Comparison of ENCODE assay signal across 9 cellular contexts in the genomic region with DNA sequence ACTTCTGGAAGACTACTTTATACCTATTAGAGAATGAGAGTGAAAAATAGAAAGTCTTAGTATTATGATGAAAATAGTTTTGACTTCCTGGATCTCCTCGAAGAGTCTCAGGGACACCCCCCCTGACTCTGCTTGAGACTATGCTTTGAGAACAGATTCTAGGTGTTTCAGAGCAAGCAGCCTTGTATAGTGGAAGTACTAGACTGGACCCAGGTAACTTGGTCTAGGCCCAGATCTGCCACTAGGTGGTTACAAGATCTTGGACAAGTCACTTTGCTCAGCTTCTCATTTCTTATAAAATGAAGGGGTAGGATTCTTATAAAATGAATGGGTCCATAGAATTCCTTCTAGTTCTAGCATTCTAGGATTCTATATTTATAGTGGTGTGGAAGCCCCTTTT. TPM values are rescaled to one million over a fixed set of nuclear protein-coding genes. Genes with fewer than 3 reads are reported as not detected.
A peak's percentile ranks its signal among the peaks of the same experiment; 100 is the strongest.
DNase-seq lines count a peak whose midpoint lies in the region; ATAC-seq and TF ChIP-seq lines count a peak whose summit lies in the region.
"Had no signal": no experiment of that assay in that cellular context is flagged by ENCODE, and none has a peak within 500 bp of the region (broad histone marks: within the 10 kb centered on the region; RNA-seq: fewer than 3 reads in every experiment).

No MANE protein-coding gene starts in this region.

- H3K9me3 ChIP-seq in BE2C = no peaks in the 10 kb centered on the region
- no peaks in the 10 kb centered on the region for H3K9me3 ChIP-seq in thyroid gland
- no peaks in the 10 kb centered on the region for H3K9me3 ChIP-seq in tibial artery
- H3K9me3 ChIP-seq: HAP-1 had no signal

- H3K36me3 ChIP-seq in BE2C = no peaks in the 10 kb centered on the region
- H3K36me3 ChIP-seq in thyroid gland = no peaks in the 10 kb centered on the region
- H3K36me3 ChIP-seq in tibial artery = peaks cover 0 to 23% (median 21%) of the 10 kb centered on the region in 3 donors

- H3K27me3 ChIP-seq in BE2C (no peaks in the 10 kb centered on the region), thyroid gland (no peaks in the 10 kb centered on the region), tibial artery (no peaks in the 10 kb centered on the region)

- H3K27ac ChIP-seq in thyroid gland (no peak overlapping the region), tibial artery (no peak overlapping the region)

- H3K4me3 ChIP-seq in BE2C (ENCODE audit: low read depth, low read length) (no peak overlapping the region), thyroid gland (replicated peaks in 1 of 3) (no peak overlapping the region), tibial artery (no peak overlapping the region)
- H3K4me3 ChIP-seq: HAP-1 had no signal

- TF ChIP-seq CTCF in BE2C (IDR thresholded peaks at IDR 0.05; ENCODE audit: low read depth, low read length) (peak; percentile 21; the same call in 1 of the 2 replicates), thyroid gland (IDR thresholded peaks at IDR 0.05) (peak in 1 of 6 experiments; percentile 8), tibial artery (IDR thresholded peaks at IDR 0.05) (no peak)

- H3K4me1 ChIP-seq in BE2C = no peaks in the 10 kb centered on the region
- peaks cover 8% of the 10 kb centered on the region in 2 donors for H3K4me1 ChIP-seq in thyroid gland
- H3K4me1 ChIP-seq in tibial artery = peaks cover 0 to 14% (median 4%) of the 10 kb centered on the region in 4 donors

- intact Hi-C loops in thyroid gland (cut with DNase I) (no loop called here), tibial artery (cut with DNase I; ENCODE audit: low total_unique reads) (loop anchor here (10.0 kb wide), 1 partner anchor 75 kb away; no protein-coding TSS in a partner anchor)

- 95 to 97% methylated on average over 1 of the region's 1 CpG for WGBS in thyroid gland, 2 donors

- TF ChIP-seq POLR2A in thyroid gland (IDR thresholded peaks at IDR 0.05) = no peak

- DNase-seq in BE2C = no peak
- DNase-seq in dermis blood vessel endothelial cell = peak; percentile 65
- no peak for DNase-seq in thyroid gland
- no peak for DNase-seq in GM19238 (ENCODE audit: insufficient read length, low spot score)
- no peak for DNase-seq in tibial artery
- no peak for DNase-seq in CD1c-positive myeloid dendritic cell (ENCODE audit: extremely low spot score)

- ATAC-seq in GM19395 (IDR thresholded peaks at IDR 0.05; ENCODE audit: unreplicated experiment) (peak; percentile 82), HG03469 (IDR thresholded peaks at IDR 0.05; ENCODE audit: unreplicated experiment) (peak; percentile 66)

RNA-seq across cellular contexts. Expression of gene ABHD5, which starts 9.1 kb away (rescaled TPM):
- polyA plus RNA-seq in BE2C (2012; ENCODE audit: insufficient read depth, insufficient read length, low read depth) = 18.2 TPM
- total RNA-seq in dermis blood vessel endothelial cell (26.5 and 28.9 TPM in 2 replicates), thyroid gland (10 to 100 TPM; 33.1 to 45.4 (median 36.6) TPM)
